9 cellular contexts compared by ENCODE assay signal in genomic region chr12:66131067-66131688, GRCh38. TPM values are rescaled to one million over a fixed set of nuclear protein-coding genes. Genes with fewer than 3 reads are reported as not detected.
DNase-seq lines count a peak whose midpoint lies in the region; FAIRE-seq and TF ChIP-seq lines count a peak whose summit lies in the region.
"Had no signal": no experiment of that assay in that cellular context is flagged by ENCODE, and none has a peak within 500 bp of the region (broad histone marks: within the 10 kb centered on the region; RNA-seq: fewer than 3 reads in every experiment).

No MANE protein-coding gene starts in this region.

- TF ChIP-seq CTCF in OCI-LY7 (conservative IDR thresholded peaks at IDR 0.05; ENCODE audit: low read length) = no peak
- TF ChIP-seq CTCF in endothelial cell of umbilical vein (IDR thresholded peaks at IDR 0.05; ENCODE audit: extremely low read depth in 1 of 2, insufficient read depth in 1 of 2, low read depth in 1 of 2, low read length in 2 of 2) = no peak
- no peak for TF ChIP-seq CTCF in osteocyte (IDR thresholded peaks at IDR 0.05)

- TF ChIP-seq POLR2A in endothelial cell of umbilical vein (IDR thresholded peaks at IDR 0.05; ENCODE audit: low read depth, low read length) = no peak

- peaks cover 7% of the 10 kb centered on the region; the same call in 1 of the 2 replicates for H4K20me1 ChIP-seq in OCI-LY7 (ENCODE audit: insufficient read depth, low read length)
- H4K20me1 ChIP-seq in endothelial cell of umbilical vein (replicated peaks; ENCODE audit: control insufficient read depth, extremely low read depth, insufficient read depth, low read length) = no peaks in the 10 kb centered on the region

- CTCF ChIA-PET in OCI-LY7 (lab: Charles Lee; ENCODE audit: unreplicated experiment) = interaction anchor here (0.6 kb wide), 2 partner anchors 42 to 104 kb away, joined by 3 to 8 read pairs; no protein-coding TSS in a partner anchor
- CTCF ChIA-PET in endothelial cell of umbilical vein (lab: Charles Lee) = interaction anchor here (1.5 to 3.4 kb wide), 3 partner anchors 11 to 38 kb away, joined by 4 to 24 read pairs (median 8); partner anchors contain the start of gene TMBIM4
- CTCF ChIA-PET in HEK293T (lab: Yijun Ruan, JAX) = interaction anchor here (0.5 kb wide), 1 partner anchor 16 kb away, joined by 3 read pairs; no protein-coding TSS in a partner anchor

- dilution Hi-C loops in endothelial cell of umbilical vein (cut with MboI; ENCODE audit: extremely low pct_ligation_motif_present, low sequenced_read_pairs) = no loop called here

- H3K79me2 ChIP-seq in OCI-LY7 (ENCODE audit: insufficient read depth, low read depth, low read length) (peaks cover 57% of the 10 kb centered on the region), endothelial cell of umbilical vein (ENCODE audit: control insufficient read depth, insufficient read depth, low read length) (peaks cover 20% of the 10 kb centered on the region)

- intact Hi-C loops in OCI-LY7 (cut with micrococcal nuclease; ENCODE audit: unreplicated experiment) = loop anchor here (5.0 kb wide), 3 partner anchors 106 to 1136 kb away; partner anchors contain the start of genes CAND1 and HELB
- intact Hi-C loops in endothelial cell of umbilical vein (cut with micrococcal nuclease) = loop anchor here (5.0 kb wide), 1 partner anchor 276 kb away; no protein-coding TSS in a partner anchor

- no peaks in the 10 kb centered on the region for H3K9me1 ChIP-seq in endothelial cell of umbilical vein (replicated peaks; ENCODE audit: control insufficient read depth, extremely low read depth, insufficient read depth, low read length)

- DNase-seq in NCI-H82 (lab: John Stamatoyannopoulos, UW) (peak; percentile 4), NCI-H82 treated with DMSO at 0.1 percent for 48 hours (lab: John Stamatoyannopoulos, UW; ENCODE audit: unreplicated experiment) (no peak), OCI-LY7 (ENCODE audit: low spot score) (no peak), endothelial cell of umbilical vein (ENCODE audit: low read depth, low spot score) (peak; percentile 16), osteocyte (ENCODE audit: extremely low spot score, unreplicated experiment) (no peak), HEK293T (ENCODE audit: extremely low spot score) (no peak), cerebellar nuclear complex (lab: John Stamatoyannopoulos, UW) (no peak)
- DNase-seq in stimulated activated CD4-positive, alpha-beta T cell treated with anti-CD3 and anti-CD28 coated beads, Interleukin-2, amount 100 ng/mL, for 24 hours = no peak

- H3K4me1 Mint-ChIP-seq in osteocyte (ENCODE audit: unreplicated experiment) = peaks cover 38% of the 10 kb centered on the region

- H3K9ac ChIP-seq in endothelial cell of umbilical vein (replicated peaks; ENCODE audit: extremely low read depth, insufficient read depth, low read length) = peak overlapping the region; percentile 86

- peak; percentile 46 for FAIRE-seq in endothelial cell of umbilical vein (lab: Jason Lieb, UNC)
- FAIRE-seq: colon had no signal

- H3K4me2 ChIP-seq in OCI-LY7 (ENCODE audit: low read length) = peak overlapping the region; percentile 82
- H3K4me2 ChIP-seq in endothelial cell of umbilical vein (ENCODE audit: insufficient read depth, low read length) = peak overlapping the region; percentile 74

- TSS peak; percentile 87 for BruUV-seq in OCI-LY7 (replicated peaks; lab: Mats Ljungman, UMichigan)
- BruUV-seq in endothelial cell of umbilical vein (replicated peaks; lab: Mats Ljungman, UMichigan) = TSS peak; percentile 77

- peaks cover under 1% of the 10 kb centered on the region for H3K9me3 Mint-ChIP-seq in osteocyte (ENCODE audit: unreplicated experiment)

- H3K4me1 ChIP-seq in OCI-LY7 (ENCODE audit: insufficient read depth, low read length, poor library complexity, severe bottlenecking) = peaks cover 29% of the 10 kb centered on the region
- H3K4me1 ChIP-seq in endothelial cell of umbilical vein (ENCODE audit: control insufficient read depth, extremely low read depth, insufficient read depth, low read length) = peaks cover 16% of the 10 kb centered on the region

- peaks cover 28% of the 10 kb centered on the region for H3K36me3 ChIP-seq in OCI-LY7 (ENCODE audit: insufficient read depth, low read length)
- peaks cover 0 to 1% of the 10 kb centered on the region in 2 experiments for H3K36me3 ChIP-seq in endothelial cell of umbilical vein (ENCODE audit: control insufficient read depth in 2 of 2, extremely low read depth in 1 of 2, insufficient read depth in 2 of 2, low read length in 2 of 2)

- no peaks in the 10 kb centered on the region for H3K9me2 ChIP-seq in OCI-LY7 (ENCODE audit: insufficient read depth, low read length)

- peak overlapping the region; percentile 99 for H3K4me3 Mint-ChIP-seq in osteocyte (ENCODE audit: unreplicated experiment)

- peak overlapping the region; percentile 94 for H3K27ac Mint-ChIP-seq in osteocyte (ENCODE audit: unreplicated experiment)

- H3K36me3 Mint-ChIP-seq in osteocyte (ENCODE audit: unreplicated experiment) = peaks cover 30% of the 10 kb centered on the region

- H3K27ac ChIP-seq in OCI-LY7 (ENCODE audit: low read depth, low read length, poor library complexity, severe bottlenecking) = peak overlapping the region; percentile 51
- peak overlapping the region; percentile 67 for H3K27ac ChIP-seq in endothelial cell of umbilical vein (ENCODE audit: insufficient read depth, low read depth, low read length)

- H3K9me3 ChIP-seq in OCI-LY7 (ENCODE audit: low read length) = peaks cover 1% of the 10 kb centered on the region; the same call in 1 of the 2 replicates
- no peaks in the 10 kb centered on the region for H3K9me3 ChIP-seq in endothelial cell of umbilical vein (replicated peaks; ENCODE audit: control insufficient read depth, insufficient read depth, low read length)

- H3K27me3 ChIP-seq in endothelial cell of umbilical vein (ENCODE audit: control insufficient read depth in 2 of 2, insufficient read depth in 2 of 2, low read length in 2 of 2) = no peaks in the 10 kb centered on the region

- no peaks in the 10 kb centered on the region for H3K27me3 Mint-ChIP-seq in osteocyte (ENCODE audit: unreplicated experiment)

- POLR2A ChIA-PET in OCI-LY7 (lab: Charles Lee) = interaction anchor here (0.5 to 2.9 kb wide), 24 partner anchors 9 to 1686 kb away, joined by 3 to 30 read pairs (median 4); partner anchors contain the start of genes HELB and TMBIM4
- POLR2A ChIA-PET in endothelial cell of umbilical vein (lab: Charles Lee) = interaction anchor here (2.1 kb wide), 1 partner anchor 38 kb away, joined by 7 read pairs; the partner anchor contains the start of gene TMBIM4
- POLR2A ChIA-PET in HEK293T (lab: Yijun Ruan, JAX) = interaction anchor here (0.8 to 2.3 kb wide), 18 partner anchors 8 to 758 kb away, joined by 3 to 23 read pairs (median 4); partner anchors contain the start of genes HELB, HMGA2 and TMBIM4

- peak overlapping the region; percentile 88 for H2AFZ ChIP-seq in OCI-LY7 (ENCODE audit: low read length)
- H2AFZ ChIP-seq in endothelial cell of umbilical vein (ENCODE audit: low read depth, low read length) = peak overlapping the region; percentile 93

- H3K4me3 ChIP-seq in OCI-LY7 (ENCODE audit: low read depth, low read length, poor library complexity, severe bottlenecking) = peak overlapping the region; percentile 98
- H3K4me3 ChIP-seq in endothelial cell of umbilical vein (replicated peaks in 1 of 3; ENCODE audit: insufficient read depth in 1 of 3, low read depth in 1 of 3, low read length in 3 of 3) = peak overlapping the region; percentile 68 to 85 (median 82)

TF ChIP-seq in endothelial cell of umbilical vein, 7 proteins besides CTCF, POLR2A, EP300 and RAD21 (continues in another document):
- TF ChIP-seq POLR2AphosphoS5 (IDR thresholded peaks at IDR 0.05; ENCODE audit: insufficient read depth, low read depth, low read length) = no peak

TF ChIP-seq in HEK293T, 16 proteins besides CTCF, POLR2A, EP300 and RAD21 (continues in another document):
- TF ChIP-seq CTBP1 (IDR thresholded peaks at IDR 0.05; ENCODE audit: borderline replicate concordance) (no peak), NFRKB (IDR thresholded peaks at IDR 0.05) (no peak), TARDBP (IDR thresholded peaks at IDR 0.05) (no peak)

RNA-seq across cellular contexts. Expression of gene LLPH, which starts 0.6 kb away (rescaled TPM):
- 5.7 and 17.0 TPM in 2 replicates for total RNA-seq in OCI-LY7 (2014; rRNA removed; shearing (Covaris generic))
- total RNA-seq in OCI-LY7 (2022) (34.5 and 39.6 TPM in 2 replicates), endothelial cell of umbilical vein (34.0 and 35.6 TPM in 2 replicates), osteocyte (25.1 and 28.9 TPM in 2 replicates)
- polyA plus RNA-seq in endothelial cell of umbilical vein = 3.4 and 4.0 TPM in 2 replicates
- 8.2 and 10.1 TPM in 2 replicates for polyA plus RNA-seq in endothelial cell of umbilical vein (2011; cell fraction: cytosol; rRNA removed)
- polyA plus RNA-seq in endothelial cell of umbilical vein (2011; cell fraction: nucleus; rRNA removed) = 2.7 and 4.8 TPM in 2 replicates
- polyA plus RNA-seq in endothelial cell of umbilical vein (2012) = 42.7 and 61.2 TPM in 2 replicates
- 1.8 and 2.3 TPM in 2 replicates for polyA minus RNA-seq in endothelial cell of umbilical vein
- polyA minus RNA-seq in endothelial cell of umbilical vein (2011; cell fraction: cytosol; rRNA and poly(A)+ RNA removed) = 2.9 TPM
- polyA minus RNA-seq in endothelial cell of umbilical vein (2011; cell fraction: nucleus; rRNA and poly(A)+ RNA removed) = 1.9 and 3.3 TPM in 2 replicates

RNA-seq across cellular contexts. Expression of gene TMBIM4, which starts 38.6 kb away (rescaled TPM):
- 16.0 and 19.2 TPM in 2 replicates for total RNA-seq in OCI-LY7 (2014; rRNA removed; shearing (Covaris generic))
- total RNA-seq in OCI-LY7 (2022) (57.0 and 62.7 TPM in 2 replicates), endothelial cell of umbilical vein (74.1 and 78.1 TPM in 2 replicates), osteocyte (49.4 and 51.2 TPM in 2 replicates)
- 363 and 370 TPM in 2 replicates for polyA plus RNA-seq in endothelial cell of umbilical vein
- 148 and 198 TPM in 2 replicates for polyA plus RNA-seq in endothelial cell of umbilical vein (2011; cell fraction: cytosol; rRNA removed)
- 62.3 and 69.5 TPM in 2 replicates for polyA plus RNA-seq in endothelial cell of umbilical vein (2011; cell fraction: nucleus; rRNA removed)
- 72.7 and 85.8 TPM in 2 replicates for polyA plus RNA-seq in endothelial cell of umbilical vein (2012)
- polyA minus RNA-seq in endothelial cell of umbilical vein = 75.8 and 76.8 TPM in 2 replicates
- polyA minus RNA-seq in endothelial cell of umbilical vein (2011; cell fraction: cytosol; rRNA and poly(A)+ RNA removed) = 24.6 TPM
- 28.7 and 32.6 TPM in 2 replicates for polyA minus RNA-seq in endothelial cell of umbilical vein (2011; cell fraction: nucleus; rRNA and poly(A)+ RNA removed)

RNA-seq across cellular contexts. Expression of gene IRAK3, which starts 57.8 kb away (rescaled TPM):
- total RNA-seq in OCI-LY7 (2014; rRNA removed; shearing (Covaris generic)) = 0.95 TPM in 1 of 2 replicates, not detected in the other
- total RNA-seq in OCI-LY7 (2022) (0.04 and 0.08 TPM in 2 replicates), endothelial cell of umbilical vein (7.4 and 8.5 TPM in 2 replicates), osteocyte (0.21 and 0.32 TPM in 2 replicates)
- 2.0 and 2.3 TPM in 2 replicates for polyA plus RNA-seq in endothelial cell of umbilical vein
- 3.0 and 3.2 TPM in 2 replicates for polyA plus RNA-seq in endothelial cell of umbilical vein (2011; cell fraction: cytosol; rRNA removed)
- 6.9 and 7.4 TPM in 2 replicates for polyA plus RNA-seq in endothelial cell of umbilical vein (2011; cell fraction: nucleus; rRNA removed)
- polyA plus RNA-seq in endothelial cell of umbilical vein (2012) = 1.2 and 2.1 TPM in 2 replicates
- 6.3 and 11.1 TPM in 2 replicates for polyA minus RNA-seq in endothelial cell of umbilical vein
- polyA minus RNA-seq in endothelial cell of umbilical vein (2011; cell fraction: cytosol; rRNA and poly(A)+ RNA removed) = not detected
- polyA minus RNA-seq in endothelial cell of umbilical vein (2011; cell fraction: nucleus; rRNA and poly(A)+ RNA removed) = 6.0 and 7.9 TPM in 2 replicates

Comparison
In these comparisons a context has a peak if more than half of its experiments do, and no peak if none do; other contexts are left out.
1. DNase-seq: peak in NCI-H82 (single experiment) and endothelial cell of umbilical vein (single experiment); none in NCI-H82 treated with DMSO at 0.1 percent for 48 hours (single experiment), OCI-LY7 (single experiment), osteocyte (single experiment), HEK293T (single experiment), stimulated activated CD4-positive, alpha-beta T cell treated with anti-CD3 and anti-CD28 coated beads, Interleukin-2, amount 100 ng/mL, for 24 hours (0 of 2) and cerebellar nuclear complex (0 of 2).